Comparison of ENCODE assay signal across 8 cellular contexts in the genomic region with DNA sequence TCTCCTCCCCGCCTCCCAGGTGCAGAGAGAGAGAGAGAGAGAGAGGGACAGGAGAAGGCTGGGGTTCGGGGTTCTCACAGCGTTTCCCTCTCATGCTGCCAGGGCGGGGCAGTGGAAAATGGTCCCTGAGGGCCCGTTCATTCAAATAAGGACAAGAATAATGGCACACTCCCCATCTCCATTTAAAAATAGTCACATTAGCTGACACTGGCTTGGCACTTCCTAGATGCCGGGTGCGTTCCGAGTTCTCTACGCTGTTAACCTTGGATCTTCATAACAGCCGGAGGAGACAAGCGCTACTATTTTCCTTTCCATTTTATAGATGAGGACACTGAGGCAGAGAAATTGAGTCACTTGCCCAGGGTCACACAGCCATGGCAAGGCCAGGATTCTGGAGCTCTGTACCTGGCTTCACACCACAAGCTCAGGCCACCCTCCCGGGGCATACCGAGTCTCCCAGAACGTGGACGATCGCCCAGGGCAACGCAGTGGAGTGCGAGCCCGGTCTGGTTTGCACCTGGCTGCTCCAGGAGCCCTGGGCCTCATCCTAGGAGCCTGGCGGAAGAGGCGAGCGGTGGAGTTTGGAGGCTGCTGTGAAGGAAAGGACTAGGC. TPM values are rescaled to one million over a fixed set of nuclear protein-coding genes. Genes with fewer than 3 reads are reported as not detected.
DNase-seq lines count a peak whose midpoint lies in the region; ATAC-seq and TF ChIP-seq lines count a peak whose summit lies in the region.

No MANE protein-coding gene starts in this region.

- H3K4me3 ChIP-seq in SJCRH30: peak overlapping the region; percentile 76
- peak overlapping the region; percentile 21 for H3K4me3 ChIP-seq in fibroblast of mammary gland (ENCODE audit: control insufficient read depth, low read depth, low read length)
- peak overlapping the region; percentile 6 for H3K4me3 ChIP-seq in rectal smooth muscle tissue (ENCODE audit: low read length)

- ATAC-seq in GM18511 (IDR thresholded peaks at IDR 0.05; ENCODE audit: unreplicated experiment): peak; percentile 0
- ATAC-seq in HG03442 (IDR thresholded peaks at IDR 0.05; ENCODE audit: unreplicated experiment): no peak
- no peak for ATAC-seq in HG02678 (IDR thresholded peaks at IDR 0.05; ENCODE audit: unreplicated experiment)

- H3K9me3 ChIP-seq in SJCRH30 (replicated peaks): no peaks in the 10 kb centered on the region

- H3K27me3 ChIP-seq in SJCRH30 (0 out of 2 replicates have a peak, but pooled peaks cover 4% of the 10 kb centered on the region), rectal smooth muscle tissue (ENCODE audit: control insufficient read depth, insufficient read depth, low read length) (no peaks in the 10 kb centered on the region)

- H3K4me1 ChIP-seq in SJCRH30 (0 out of 2 replicates have a peak, but pooled peaks cover 4% of the 10 kb centered on the region), rectal smooth muscle tissue (ENCODE audit: control insufficient read depth, insufficient read depth, low read length) (peaks cover 20% of the 10 kb centered on the region)

- H3K36me3 ChIP-seq in SJCRH30 (no peaks in the 10 kb centered on the region), rectal smooth muscle tissue (ENCODE audit: control insufficient read depth, insufficient read depth, low read length) (no peaks in the 10 kb centered on the region)

- H3K9ac ChIP-seq in rectal smooth muscle tissue (ENCODE audit: low read length): no peak overlapping the region

- H3K27ac ChIP-seq in SJCRH30: no peak overlapping the region
- no peak overlapping the region for H3K27ac ChIP-seq in rectal smooth muscle tissue (ENCODE audit: low read depth, low read length)

- DNase-seq in SJCRH30 (no peak), fibroblast of mammary gland (ENCODE audit: low read depth) (no peak), epidermal melanocyte (ENCODE audit: insufficient read length, low spot score) (no peak), NCI-H2171 (lab: John Stamatoyannopoulos, UW) (no peak)

- TF ChIP-seq CTCF in fibroblast of mammary gland (conservative IDR thresholded peaks at IDR 0.05; ENCODE audit: control insufficient read depth, insufficient read depth, low read depth, low read length): no peak

RNA-seq across cellular contexts. Expression of gene SLC6A6, which starts 0.6 kb away (rescaled TPM):
- total RNA-seq in SJCRH30 (2014; rRNA removed; shearing (Covaris generic)): 10.5 and 10.9 TPM in 2 replicates

Comparison
In these comparisons a context has a peak if more than half of its experiments do, and no peak if none do; other contexts are left out.
1. H3K4me3 ChIP-seq: peak in every context shown above with its lines; median percentile 76 in SJCRH30; 21 in fibroblast of mammary gland; 6 in rectal smooth muscle tissue.